ENCODE assay signal across 19 cellular contexts in the genomic region with DNA sequence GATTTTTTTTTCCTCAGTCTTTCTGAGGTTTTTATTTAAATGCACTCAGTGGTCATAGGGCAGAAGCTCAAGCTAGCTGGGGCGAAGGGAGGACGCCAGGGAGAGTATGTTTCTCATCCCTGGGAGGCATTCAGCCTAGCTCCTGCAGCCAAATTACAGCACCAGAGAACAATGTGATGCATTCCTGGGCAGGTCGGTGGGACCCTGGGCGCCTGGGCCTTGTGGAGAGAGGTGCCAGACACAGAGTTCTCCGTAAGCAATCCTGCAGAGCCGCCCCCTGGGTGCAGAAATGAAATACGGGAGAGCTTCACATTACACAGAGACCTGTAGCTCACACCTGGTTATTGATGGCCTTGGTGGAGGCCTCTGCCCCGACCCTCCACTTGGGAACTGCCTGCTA. TPM values are rescaled to one million over a fixed set of nuclear protein-coding genes. Genes with fewer than 3 reads are reported as not detected.
A peak's percentile ranks its signal among the peaks of the same experiment; 100 is the strongest.
DNase-seq lines count a peak whose midpoint lies in the region; FAIRE-seq and TF ChIP-seq lines count a peak whose summit lies in the region.
"Had no signal": no experiment of that assay in that cellular context is flagged by ENCODE, and none has a peak within 500 bp of the region (broad histone marks: within the 10 kb centered on the region; RNA-seq: fewer than 3 reads in every experiment).

No MANE protein-coding gene starts in this region.

- peaks cover 55% of the 10 kb centered on the region for H3K36me3 ChIP-seq in MG63
- no peaks in the 10 kb centered on the region for H3K36me3 ChIP-seq in H1 (ENCODE audit: control insufficient read depth in 2 of 4, insufficient read depth in 4 of 4, low read length in 3 of 4)
- no peaks in the 10 kb centered on the region for H3K36me3 ChIP-seq in MM.1S (replicated peaks; ENCODE audit: insufficient read depth, low read length)

- DNase-seq in ACHN (peak; percentile 74), MG63 (peak; percentile 89), H1 (ENCODE audit: low read depth in 1 of 2, low spot score in 2 of 2) (no peak), mesothelial cell of epicardium (ENCODE audit: low spot score in 2 of 2, unreplicated experiment in 2 of 2) (peak in 1 of 2 experiments; percentile 72), NCI-H1092 treated with DMSO at 0.1 percent for 48 hours (lab: John Stamatoyannopoulos, UW) (no peak), MM.1S (no peak), posterior cingulate gyrus (no peak), HUDEP-2 (lab: John Stamatoyannopoulos, UW; ENCODE audit: unreplicated experiment in 76 of 76) (no peak)
- DNase-seq: activated B cell treated with CpG ODN at 0.5 μM for 24 hours; activated naive CD8-positive, alpha-beta T cell treated with anti-CD3 and anti-CD28 coated beads, Interleukin-2, amount 10 ng/mL, durations not matched to agents 7 days and 5 days; Calu3; kidney; NCI-H1930; NCI-H82; spleen had no signal

- H3K36me3 Mint-ChIP-seq in mesothelial cell of epicardium = peaks cover 17% of the 10 kb centered on the region
- H3K36me3 Mint-ChIP-seq: activated naive CD8-positive, alpha-beta T cell treated with anti-CD3 and anti-CD28 coated beads, Interleukin-2, amount 10 ng/mL, durations not matched to agents 7 days and 5 days; natural killer cell treated with Interleukin-12 subunit alpha and Interleukin-12 subunit beta and Interleukin-15 and Interleukin-18, amount 100 ng/mL, for 72 hours had no signal

- no peak for TF ChIP-seq CTCF in H1 (IDR thresholded peaks at IDR 0.05; ENCODE audit: control extremely low read depth in 1 of 3, insufficient read depth in 1 of 3, low read depth in 1 of 3, low read length in 3 of 3)
- TF ChIP-seq CTCF in mesothelial cell of epicardium (IDR thresholded peaks at IDR 0.05; ENCODE audit: unreplicated experiment) = no peak
- TF ChIP-seq CTCF in MM.1S (IDR thresholded peaks at IDR 0.05; ENCODE audit: low read length) = no peak

- no peaks in the 10 kb centered on the region for H3K9me3 Mint-ChIP-seq in mesothelial cell of epicardium
- H3K9me3 Mint-ChIP-seq: activated B cell treated with CpG ODN at 0.5 μM for 24 hours; activated naive CD8-positive, alpha-beta T cell treated with anti-CD3 and anti-CD28 coated beads, Interleukin-2, amount 10 ng/mL, durations not matched to agents 7 days and 5 days; natural killer cell treated with Interleukin-12 subunit alpha and Interleukin-12 subunit beta and Interleukin-15 and Interleukin-18, amount 100 ng/mL, for 72 hours had no signal

- POLR2A ChIA-PET in H1 (lab: Charles Lee; ENCODE audit: partially characterized antibody) = interaction anchor here (0.9 to 3.9 kb wide), 3 partner anchors 11 to 22 kb away, joined by 3 to 22 read pairs (median 9); partner anchors contain the start of gene WNT2B

- peaks cover 8 to 14% (median 10%) of the 10 kb centered on the region in 4 experiments; a peak in 6 of 7 replicates for H3K4me1 ChIP-seq in H1 (replicated peaks in 1 of 4; ENCODE audit: control insufficient read depth in 3 of 4, insufficient read depth in 4 of 4, low read length in 3 of 4)
- H3K4me1 ChIP-seq in MM.1S (ENCODE audit: low read length) = no peaks in the 10 kb centered on the region
- H3K4me1 ChIP-seq: A549, spleen had no signal

- no peaks in the 10 kb centered on the region for H3F3A ChIP-seq in MM.1S (ENCODE audit: insufficient read depth, low read length)

- 28% methylated on average over 8 of the region's 8 CpGs; no CpG with 5 or more reads in 1 of the 2 experiments for WGBS in H1 (ENCODE audit: extremely low coverage in 1 of 2, insufficient coverage in 1 of 2, insufficient read length in 1 of 2, insufficient replicate concordance in 2 of 2, low coverage in 1 of 2, low lambda C conversion rate in 2 of 2, missing lambda C conversion rate in 1 of 2), 2 experiments

- no peak overlapping the region for H3K18ac ChIP-seq in H1 (ENCODE audit: extremely low read depth, low read length)

- no peak for TF ChIP-seq POLR2A in H1 (IDR thresholded peaks at IDR 0.05; ENCODE audit: control extremely low read depth in 1 of 2, low read depth in 2 of 2, low read length in 2 of 2)

- H3K27ac Mint-ChIP-seq in mesothelial cell of epicardium = peak overlapping the region; percentile 98
- H3K27ac Mint-ChIP-seq: activated B cell treated with CpG ODN at 0.5 μM for 24 hours; activated naive CD8-positive, alpha-beta T cell treated with anti-CD3 and anti-CD28 coated beads, Interleukin-2, amount 10 ng/mL, durations not matched to agents 7 days and 5 days; natural killer cell treated with Interleukin-12 subunit alpha and Interleukin-12 subunit beta and Interleukin-15 and Interleukin-18, amount 100 ng/mL, for 72 hours had no signal

- no peaks in the 10 kb centered on the region for H3K9me3 ChIP-seq in MG63
- H3K9me3 ChIP-seq in H1 (ENCODE audit: insufficient read depth in 2 of 2, low read depth in 1 of 2, low read length in 1 of 2) = no peaks in the 10 kb centered on the region
- no peaks in the 10 kb centered on the region for H3K9me3 ChIP-seq in MM.1S (replicated peaks; ENCODE audit: insufficient read depth, low read length)
- H3K9me3 ChIP-seq: A549, spleen, suprapubic skin had no signal

- no peak overlapping the region for H3K4me3 Mint-ChIP-seq in mesothelial cell of epicardium
- H3K4me3 Mint-ChIP-seq: activated B cell treated with CpG ODN at 0.5 μM for 24 hours; activated naive CD8-positive, alpha-beta T cell treated with anti-CD3 and anti-CD28 coated beads, Interleukin-2, amount 10 ng/mL, durations not matched to agents 7 days and 5 days; natural killer cell treated with Interleukin-12 subunit alpha and Interleukin-12 subunit beta and Interleukin-15 and Interleukin-18, amount 100 ng/mL, for 72 hours had no signal

- no peak overlapping the region for H4K91ac ChIP-seq in H1 (replicated peaks; ENCODE audit: insufficient read length, low read length)

- no peaks in the 10 kb centered on the region for H3K27me3 ChIP-seq in MG63
- H3K27me3 ChIP-seq in H1 (replicated peaks in 1 of 4; ENCODE audit: control insufficient read depth in 3 of 4, extremely low read depth in 1 of 4, insufficient read depth in 3 of 4, low read length in 3 of 4) = no peaks in the 10 kb centered on the region
- no peaks in the 10 kb centered on the region for H3K27me3 ChIP-seq in MM.1S (replicated peaks; ENCODE audit: insufficient read depth, low read length)
- H3K27me3 ChIP-seq: spleen, suprapubic skin had no signal

- H2BK5ac ChIP-seq in H1 (ENCODE audit: low read depth, low read length) = no peak overlapping the region

- H2AK5ac ChIP-seq in H1 (ENCODE audit: low read depth, low read length) = no peak overlapping the region

- H2AFZ ChIP-seq in H1 (ENCODE audit: low read length) = no peak overlapping the region
- H2AFZ ChIP-seq in MM.1S (ENCODE audit: low read length) = no peak overlapping the region

- no peak overlapping the region for H2BK12ac ChIP-seq in H1 (ENCODE audit: low read depth, low read length)

- no peaks in the 10 kb centered on the region; the same call in 1 of the 2 replicates for H3K23me2 ChIP-seq in H1 (ENCODE audit: low read depth, low read length)

- H3K79me2 ChIP-seq in H1 (ENCODE audit: control insufficient read depth in 1 of 2, insufficient read depth in 2 of 2, low read length in 2 of 2) (no peaks in the 10 kb centered on the region), MM.1S (ENCODE audit: low read length) (no peaks in the 10 kb centered on the region)

- peak overlapping the region; percentile 22 to 26; a peak in 3 of 4 replicates for H3K4me2 ChIP-seq in H1 (ENCODE audit: insufficient read depth in 1 of 2, low read depth in 2 of 2, low read length in 2 of 2)
- no peak overlapping the region for H3K4me2 ChIP-seq in MM.1S (ENCODE audit: low read depth, low read length)
- H3K4me2 ChIP-seq: A549, KMS-11 had no signal

- CTCF ChIA-PET in H1 (lab: Charles Lee; ENCODE audit: partially characterized antibody) = interaction anchor here (0.6 to 2.1 kb wide), 6 partner anchors 11 to 192 kb away, joined by 3 to 5 read pairs (median 3); no protein-coding TSS in a partner anchor

- H4K20me1 ChIP-seq in H1 (replicated peaks in 1 of 2; ENCODE audit: control insufficient read depth in 1 of 2, insufficient read depth in 2 of 2, low read length in 2 of 2) (no peaks in the 10 kb centered on the region), MM.1S (ENCODE audit: insufficient read depth, low read length) (no peaks in the 10 kb centered on the region)

- in situ Hi-C loops in ACHN (cut with HindIII; ENCODE audit: low pct_ligation_motif_present, low pct_unique_long_range_greater_than_20kb, low sequenced_read_pairs) = no loop called here

- no peak overlapping the region for H2BK120ac ChIP-seq in H1 (replicated peaks; ENCODE audit: low read depth, low read length)

- H3K4me3 ChIP-seq in MG63 = no peak overlapping the region
- H3K4me3 ChIP-seq in H1 (ENCODE audit: extremely low read depth in 1 of 4, insufficient read depth in 2 of 4, low read depth in 3 of 4, low read length in 4 of 4) = peak overlapping the region in 1 of 4 experiments; percentile 0; a peak in 1 of 8 replicates
- no peak overlapping the region for H3K4me3 ChIP-seq in MM.1S (ENCODE audit: low read length)
- H3K4me3 ChIP-seq: A549, spleen, suprapubic skin had no signal

- TF ChIP-seq EP300 in H1 (IDR thresholded peaks at IDR 0.05; ENCODE audit: borderline replicate concordance in 1 of 2, low read depth in 2 of 2, low read length in 2 of 2) = no peak

- no peak overlapping the region for H2BK15ac ChIP-seq in H1 (ENCODE audit: low read length)

- peak overlapping the region; percentile 16 for H4K8ac ChIP-seq in H1 (ENCODE audit: extremely low read depth, insufficient read depth, low read length)

- no peaks in the 10 kb centered on the region for H3K9me2 ChIP-seq in MM.1S (replicated peaks; ENCODE audit: insufficient read depth, low read length)

- no peak overlapping the region for H3K14ac ChIP-seq in H1 (ENCODE audit: insufficient read length)

- no peak overlapping the region for H2BK20ac ChIP-seq in H1 (ENCODE audit: low read length)

- TF ChIP-seq RAD21 in H1 (IDR thresholded peaks at IDR 0.05 in 1 of 2, conservative IDR thresholded peaks at IDR 0.05 in 1 of 2; ENCODE audit: low read depth in 2 of 2, low read length in 2 of 2) = peak in 1 of 2 experiments; percentile 21; a peak in 2 of 4 replicates

- peaks cover 83% of the 10 kb centered on the region for H3K4me1 Mint-ChIP-seq in mesothelial cell of epicardium
- H3K4me1 Mint-ChIP-seq: activated B cell treated with CpG ODN at 0.5 μM for 24 hours; activated naive CD8-positive, alpha-beta T cell treated with anti-CD3 and anti-CD28 coated beads, Interleukin-2, amount 10 ng/mL, durations not matched to agents 7 days and 5 days had no signal

- H3K27ac ChIP-seq in H1 (ENCODE audit: low read depth, low read length) (no peak overlapping the region), MM.1S (ENCODE audit: low read length) (no peak overlapping the region)
- H3K27ac ChIP-seq: A549, KMS-11, spleen, suprapubic skin had no signal

- H4K5ac ChIP-seq in H1 (ENCODE audit: insufficient read length, low read depth, low read length) = no peak overlapping the region

- H3K9ac ChIP-seq in H1 (replicated peaks in 1 of 4; ENCODE audit: extremely low read depth in 1 of 4, low read depth in 3 of 4, low read length in 3 of 4) (no peak overlapping the region), MM.1S (ENCODE audit: low read length) (no peak overlapping the region)
- H3K9ac ChIP-seq: KMS-11 had no signal

- no peaks in the 10 kb centered on the region for H3K79me1 ChIP-seq in H1 (ENCODE audit: low read depth, low read length)

- no peak overlapping the region for H3K56ac ChIP-seq in H1 (replicated peaks; ENCODE audit: insufficient read length, low read depth, low read length)

- FAIRE-seq in H1 (lab: Jason Lieb, UNC) = no peak
- FAIRE-seq: A549, kidney had no signal

- no peak overlapping the region for H3K4ac ChIP-seq in H1 (replicated peaks; ENCODE audit: insufficient read length, low read depth, low read length)

- H3K23ac ChIP-seq in H1 (ENCODE audit: insufficient read length) = no peak overlapping the region

- intact Hi-C loops in posterior cingulate gyrus (cut with DNase I) = no loop called here

- no peaks in the 10 kb centered on the region for H3K27me3 Mint-ChIP-seq in mesothelial cell of epicardium (ENCODE audit: low read depth)
- H3K27me3 Mint-ChIP-seq: activated B cell treated with CpG ODN at 0.5 μM for 24 hours; activated naive CD8-positive, alpha-beta T cell treated with anti-CD3 and anti-CD28 coated beads, Interleukin-2, amount 10 ng/mL, durations not matched to agents 7 days and 5 days; natural killer cell treated with Interleukin-12 subunit alpha and Interleukin-12 subunit beta and Interleukin-15 and Interleukin-18, amount 100 ng/mL, for 72 hours had no signal

RNA-seq across cellular contexts. Expression of gene WNT2B, which starts 15.5 kb away (rescaled TPM):
- 11.0 and 12.0 TPM in 2 replicates for total RNA-seq in MG63 (2014; rRNA removed; shearing (Covaris generic); ENCODE audit: low replicate concordance)
- 0.90 and 2.0 TPM in 2 replicates for total RNA-seq in H1 (2021; fragmentation: NEBNext Ultra II Directional; extraction: Animal tissue kit (Norgen Biotek cat#: 25700))
- polyA plus RNA-seq in H1 (2011; rRNA removed) = 0.33 and 0.60 TPM in 2 replicates
- polyA plus RNA-seq in H1 (2011; cell fraction: cytosol; rRNA removed) = 0.56 TPM
- 1.9 TPM for polyA plus RNA-seq in H1 (2011; cell fraction: nucleus; rRNA removed)
- polyA plus RNA-seq in H1 (2012, experiment 1 of 2) = 0.52 to 1.2 TPM (median 0.84 TPM) in 4 replicates
- polyA plus RNA-seq in H1 (2012, experiment 2 of 2) = 0.05 TPM
- polyA plus RNA-seq in H1 (2013, experiment 1 of 2) = 0.30 TPM
- polyA plus RNA-seq in H1 (2013, experiment 2 of 2) = 0.28 TPM
- 0.59 and 0.95 TPM in 2 replicates for polyA minus RNA-seq in H1 (2011; rRNA and poly(A)+ RNA removed)
- 0.59 TPM for polyA minus RNA-seq in H1 (2011; cell fraction: cytosol; rRNA and poly(A)+ RNA removed)
- 1.1 TPM for polyA minus RNA-seq in H1 (2011; cell fraction: nucleus; rRNA and poly(A)+ RNA removed)
- 146 to 165 TPM (median 151 TPM) in 3 replicates for total RNA-seq in mesothelial cell of epicardium

Comparison
In these comparisons a context has a peak if more than half of its experiments do, and no peak if none do; other contexts are left out.
1. DNase-seq: peak in ACHN (single experiment) and MG63 (single experiment); none in H1 (0 of 2), NCI-H1092 treated with DMSO at 0.1 percent for 48 hours (single experiment), MM.1S (single experiment), posterior cingulate gyrus (0 of 10) and HUDEP-2 (0 of 76).
2. RNA of gene WNT2B, which starts 15.5 kb away (total RNA-seq): 146 to 165 TPM in mesothelial cell of epicardium; 11.0 to 12.0 TPM in MG63 and 0.90 to 2.0 TPM in H1; every median in the first group is over 10 times any median in the second.